Comparison of ENCODE assay signal across 17 cellular contexts in genomic region chr6:36419295-36419694, GRCh38. TPM values are rescaled to one million over a fixed set of nuclear protein-coding genes. Genes with fewer than 3 reads are reported as not detected.
"Had no signal": no experiment of that assay in that cellular context is flagged by ENCODE, and none has a peak within 500 bp of the region (broad histone marks: within the 10 kb centered on the region; RNA-seq: fewer than 3 reads in every experiment).

No MANE protein-coding gene starts in this region.

- H3K4me3 ChIP-seq: esophagus squamous epithelium, heart right ventricle, spleen, transverse colon had no signal

- ATAC-seq: activated naive CD4-positive, alpha-beta T cell treated with anti-CD3 and anti-CD28 coated beads, Interleukin-2, amount 50 U/mL, for 72 hours; heart right ventricle; left lobe of liver; sciatic nerve; stimulated activated naive B cell treated with anti-CD40 and anti-IgM and Interleukin-4, amounts not matched to agents 10 μg/mL and 1 μg/mL and 100 μg/mL, for 72 hours had no signal

- DNase-seq: activated CD4-positive, alpha-beta T cell treated with anti-CD3 and anti-CD28 coated beads, Interleukin-2, amount 50 U/mL, for 4 hours; activated T-cell treated with anti-CD3 and anti-CD28 coated beads, Interleukin-2, amount 50 U/mL, for 1 hour; amygdala; cerebellar nuclear complex; esophagus squamous epithelium; heart right ventricle; nephron progenitor cell; spleen; stimulated activated CD4-positive, alpha-beta T cell treated with anti-CD3 and anti-CD28 coated beads, Interleukin-1b, Interleukin-23, amount 100 ng/mL, for 48 hours; stimulated activated naive B cell treated with anti-CD40 and anti-IgM and Interleukin-4, amounts not matched to agents 10 μg/mL and 1 μg/mL and 100 μg/mL, for 72 hours; transverse colon had no signal

RNA-seq across cellular contexts. Expression of gene PXT1, which starts 23.4 kb away (rescaled TPM):
- total RNA-seq: esophagus squamous epithelium, frontal cortex, osteocyte, subcutaneous adipose tissue had no signal

RNA-seq across cellular contexts. Expression of gene ETV7, which starts 31.8 kb away (rescaled TPM):
- total RNA-seq: frontal cortex had no signal
